Comparison of ENCODE assay signal across 10 cellular contexts in genomic region chr1:75791022-75791421, GRCh38. TPM values are rescaled to one million over a fixed set of nuclear protein-coding genes. Genes with fewer than 3 reads are reported as not detected.
DNase-seq lines count a peak whose midpoint lies in the region; ATAC-seq and TF ChIP-seq lines count a peak whose summit lies in the region.
"Had no signal": no experiment of that assay in that cellular context is flagged by ENCODE, and none has a peak within 500 bp of the region (broad histone marks: within the 10 kb centered on the region; RNA-seq: fewer than 3 reads in every experiment).

No MANE protein-coding gene starts in this region.

- peaks cover 88 to 93% (median 90%) of the 10 kb centered on the region in 11 experiments for H3K36me3 ChIP-seq in BLaER1 treated with 17β-estradiol and CSF1 and Interleukin-3, amounts not matched to agents 10 nM and 100 nM
- peaks cover 0 to 62% (median 37%) of the 10 kb centered on the region in 4 donors for H3K36me3 ChIP-seq in right lobe of liver

- peak overlapping the region; percentile 87 to 99 (median 94); a peak in 17 of 22 replicates for H3K9ac ChIP-seq in BLaER1 treated with 17β-estradiol and CSF1 and Interleukin-3, amounts not matched to agents 10 nM and 100 nM

- peak overlapping the region; percentile 93 to 100 (median 97) for H3K4me2 ChIP-seq in BLaER1 treated with 17β-estradiol and CSF1 and Interleukin-3, amounts not matched to agents 10 nM and 100 nM

- no peaks in the 10 kb centered on the region for H3K27me3 ChIP-seq in BLaER1 treated with 17β-estradiol and CSF1 and Interleukin-3, amounts not matched to agents 10 nM and 100 nM
- H3K27me3 ChIP-seq in right lobe of liver, result no peaks in the 10 kb centered on the region

- intact Hi-C loops in right lobe of liver (cut with DNase I), result no loop called here

- peak overlapping the region; percentile 98 for H3K27ac Mint-ChIP-seq in activated naive CD8-positive, alpha-beta T cell treated with anti-CD3 and anti-CD28 coated beads, Interleukin-2, amount 50 U/mL, for 24 hours

- ATAC-seq in activated naive CD8-positive, alpha-beta T cell treated with anti-CD3 and anti-CD28 coated beads, Interleukin-2, amount 50 U/mL, for 24 hours, result no peak
- ATAC-seq in right lobe of liver (peak; percentile 51 to 67 (median 62)), GM19467 (IDR thresholded peaks at IDR 0.05; ENCODE audit: unreplicated experiment) (no peak), GM21786 (IDR thresholded peaks at IDR 0.05; ENCODE audit: unreplicated experiment) (no peak)

- WGBS in right lobe of liver (ENCODE audit: insufficient coverage, low coverage, low lambda C conversion rate, missing lambda C conversion rate), result 18% methylated on average over 1 of the region's 1 CpG

- H3K27me3 Mint-ChIP-seq in activated naive CD8-positive, alpha-beta T cell treated with anti-CD3 and anti-CD28 coated beads, Interleukin-2, amount 50 U/mL, for 24 hours, result no peaks in the 10 kb centered on the region

- H3K9me3 ChIP-seq in BLaER1 treated with 17β-estradiol and CSF1 and Interleukin-3, amounts not matched to agents 10 nM and 100 nM (replicated peaks in 1 of 11), result no peaks in the 10 kb centered on the region
- no peaks in the 10 kb centered on the region for H3K9me3 ChIP-seq in right lobe of liver

- H3K4me3 ChIP-seq in BLaER1 treated with 17β-estradiol and CSF1 and Interleukin-3, amounts not matched to agents 10 nM and 100 nM, result peak overlapping the region in 9 of 10 experiments; percentile 73 to 85 (median 76); a peak in 16 of 20 replicates
- peak overlapping the region in 2 of 3 donors; percentile 7 to 11 for H3K4me3 ChIP-seq in right lobe of liver

- H3K4me1 ChIP-seq in BLaER1 treated with 17β-estradiol and CSF1 and Interleukin-3, amounts not matched to agents 10 nM and 100 nM, result peaks cover 32 to 54% (median 43%) of the 10 kb centered on the region in 10 experiments
- H3K4me1 ChIP-seq in right lobe of liver, result peaks cover 0 to 41% (median 14%) of the 10 kb centered on the region in 4 donors

- peaks cover 87 to 94% (median 92%) of the 10 kb centered on the region in 11 experiments for H4K20me1 ChIP-seq in BLaER1 treated with 17β-estradiol and CSF1 and Interleukin-3, amounts not matched to agents 10 nM and 100 nM

- TF ChIP-seq CTCF in right lobe of liver (IDR thresholded peaks at IDR 0.05), result no peak

- H3K4me3 Mint-ChIP-seq in activated naive CD8-positive, alpha-beta T cell treated with anti-CD3 and anti-CD28 coated beads, Interleukin-2, amount 50 U/mL, for 24 hours, result peak overlapping the region; percentile 100

- TF ChIP-seq POLR2A in right lobe of liver (IDR thresholded peaks at IDR 0.05), result no peak

- no peaks in the 10 kb centered on the region for H3K9me3 Mint-ChIP-seq in activated naive CD8-positive, alpha-beta T cell treated with anti-CD3 and anti-CD28 coated beads, Interleukin-2, amount 50 U/mL, for 24 hours

- peaks cover 95% of the 10 kb centered on the region for H3K36me3 Mint-ChIP-seq in activated naive CD8-positive, alpha-beta T cell treated with anti-CD3 and anti-CD28 coated beads, Interleukin-2, amount 50 U/mL, for 24 hours (ENCODE audit: low read depth)

- peak overlapping the region in 10 of 11 experiments; percentile 6 to 99 (median 49); a peak in 14 of 22 replicates for H3K27ac ChIP-seq in BLaER1 treated with 17β-estradiol and CSF1 and Interleukin-3, amounts not matched to agents 10 nM and 100 nM
- peak overlapping the region; percentile 8 to 25 (median 14) for H3K27ac ChIP-seq in right lobe of liver
- H3K27ac ChIP-seq: WERI-Rb-1 had no signal

- DNase-seq in HT1080 (ENCODE audit: low read depth) (peak; percentile 55), right lobe of liver (no peak), NCI-H1105 (lab: John Stamatoyannopoulos, UW) (no peak), OCI-M2 (lab: John Stamatoyannopoulos, UW; ENCODE audit: unreplicated experiment) (no peak)
- DNase-seq in activated naive CD8-positive, alpha-beta T cell treated with anti-CD3 and anti-CD28 coated beads, Interleukin-2, amount 50 U/mL, for 24 hours, result no peak
- DNase-seq: WERI-Rb-1 had no signal

- H3K4me1 Mint-ChIP-seq in activated naive CD8-positive, alpha-beta T cell treated with anti-CD3 and anti-CD28 coated beads, Interleukin-2, amount 50 U/mL, for 24 hours, result peaks cover 60% of the 10 kb centered on the region

RNA-seq across cellular contexts. Expression of gene RABGGTB, which starts 5.0 kb away (rescaled TPM):
- total RNA-seq in HT1080 (2014; rRNA removed; shearing (Covaris generic)), result 135 and 136 TPM in 2 replicates
- 169 and 173 TPM in 2 replicates for polyA plus RNA-seq in HT1080 (2015; cell fraction: cytosol; rRNA removed)
- 623 and 723 TPM in 2 replicates for polyA plus RNA-seq in HT1080 (2015; cell fraction: nucleus; rRNA removed)
- total RNA-seq in right lobe of liver, result 10 to 100 TPM; 34.1 to 47.8 (median 41.4) TPM

RNA-seq across cellular contexts. Expression of gene MSH4, which starts 5.7 kb away (rescaled TPM):
- total RNA-seq in HT1080 (2014; rRNA removed; shearing (Covaris generic)), result 0.13 TPM in 1 of 2 replicates, not detected in the other
- 0.03 TPM in 1 of 2 replicates, not detected in the other for polyA plus RNA-seq in HT1080 (2015; cell fraction: cytosol; rRNA removed)
- polyA plus RNA-seq in HT1080 (2015; cell fraction: nucleus; rRNA removed), result not detected in 2 replicates
- total RNA-seq in right lobe of liver, result under 1 TPM in 4 of 6 experiments, not detected in 2; 0.05 to 0.09 (median 0.08) TPM
- total RNA-seq: glomerular endothelial cell had no signal

Comparison
In these comparisons a context has a peak if more than half of its experiments do, and no peak if none do; other contexts are left out.
1. ATAC-seq: peak in right lobe of liver (4 of 4); none in activated naive CD8-positive, alpha-beta T cell treated with anti-CD3 and anti-CD28 coated beads, Interleukin-2, amount 50 U/mL, for 24 hours (single experiment), GM19467 (single experiment) and GM21786 (single experiment).